ENCODE assay signal across 18 cellular contexts in genomic region chr18:57589162-57589561, GRCh38. TPM values are rescaled to one million over a fixed set of nuclear protein-coding genes. Genes with fewer than 3 reads are reported as not detected.
DNase-seq lines count a peak whose midpoint lies in the region; ATAC-seq, FAIRE-seq and TF ChIP-seq lines count a peak whose summit lies in the region.
"Had no signal": no experiment of that assay in that cellular context is flagged by ENCODE, and none has a peak within 500 bp of the region (broad histone marks: within the 10 kb centered on the region; RNA-seq: fewer than 3 reads in every experiment).

No MANE protein-coding gene starts in this region.

- DNase-seq in activated T-cell treated with anti-CD3 and anti-CD28 coated beads, Interleukin-2, amount 50 U/mL, for 72 hours, result no peak
- no peak for DNase-seq in activated T-cell treated with anti-CD3 and anti-CD28 coated beads, Interleukin-2, amount 50 U/mL, for 1 hour
- DNase-seq in NCI-H146 treated with DMSO at 0.1 percent for 48 hours (lab: John Stamatoyannopoulos, UW; ENCODE audit: unreplicated experiment) (peak; percentile 83), NCI-H69 (lab: John Stamatoyannopoulos, UW) (peak; percentile 46), neural crest cell (ENCODE audit: low read depth, low spot score) (no peak), AG08396 (ENCODE audit: low spot score) (no peak), lower leg skin (ENCODE audit: low spot score in 2 of 2) (no peak), small intestine (no peak)
- DNase-seq: BE2C; CD4-positive, alpha-beta memory T cell; DMS79 treated with DMSO at 0.1 percent for 48 hours; EL; H7 had no signal

- H3K27ac ChIP-seq in small intestine (ENCODE audit: low read depth in 1 of 2, low read length in 1 of 2), result no peak overlapping the region
- H3K27ac ChIP-seq: C4-2B had no signal

- H3K27ac Mint-ChIP-seq in activated T-cell treated with anti-CD3 and anti-CD28 coated beads, Interleukin-2, amount 50 U/mL, for 72 hours, result peak overlapping the region; percentile 56
- no peak overlapping the region for H3K27ac Mint-ChIP-seq in neural crest cell (ENCODE audit: unreplicated experiment)
- H3K27ac Mint-ChIP-seq: CD4-positive, alpha-beta memory T cell; GM23338 had no signal

- H3K9me3 Mint-ChIP-seq in activated T-cell treated with anti-CD3 and anti-CD28 coated beads, Interleukin-2, amount 50 U/mL, for 72 hours, result no peaks in the 10 kb centered on the region
- no peaks in the 10 kb centered on the region for H3K9me3 Mint-ChIP-seq in neural crest cell
- H3K9me3 Mint-ChIP-seq: CD4-positive, alpha-beta memory T cell; GM23338 had no signal

- no peaks in the 10 kb centered on the region for H3K9me3 ChIP-seq in small intestine (ENCODE audit: control insufficient read depth, low read depth)
- H3K9me3 ChIP-seq: BE2C had no signal

- 79 to 89% methylated on average over 2 of the region's 2 CpGs for WGBS in lower leg skin, 2 donors
- WGBS in small intestine, 3 donors, result 82 to 90% (median 89%) methylated on average over 2 of the region's 2 CpGs

- H3K4me3 ChIP-seq in lower leg skin (ENCODE audit: low read depth, poor library complexity, severe bottlenecking), result no peak overlapping the region
- H3K4me3 ChIP-seq in small intestine (ENCODE audit: low read depth in 1 of 2, low read length in 2 of 2), result no peak overlapping the region
- H3K4me3 ChIP-seq: GM23338 had no signal

- peaks cover 3 to 8% of the 10 kb centered on the region in 2 donors for H3K4me1 ChIP-seq in small intestine (ENCODE audit: control insufficient read depth in 2 of 2, insufficient read depth in 1 of 2, low read depth in 1 of 2, low read length in 1 of 2)
- H3K4me1 ChIP-seq: BE2C had no signal

- intact Hi-C loops in lower leg skin (cut with DNase I; ENCODE audit: low total_unique reads), result no loop called here

- no peak for ATAC-seq in activated T-cell treated with anti-CD3 and anti-CD28 coated beads, Interleukin-2, amount 50 U/mL, for 72 hours (replicated peaks in 1 of 2)
- ATAC-seq: GM23338 had no signal

- TF ChIP-seq CTCF in neural crest cell (conservative IDR thresholded peaks at IDR 0.05) (no peak), lower leg skin (IDR thresholded peaks at IDR 0.05) (no peak)

- no peaks in the 10 kb centered on the region for H3K27me3 Mint-ChIP-seq in activated T-cell treated with anti-CD3 and anti-CD28 coated beads, Interleukin-2, amount 50 U/mL, for 72 hours (ENCODE audit: low read depth)
- no peaks in the 10 kb centered on the region for H3K27me3 Mint-ChIP-seq in neural crest cell (ENCODE audit: low read depth)
- H3K27me3 Mint-ChIP-seq: CD4-positive, alpha-beta memory T cell had no signal

- H3K36me3 ChIP-seq in small intestine (ENCODE audit: control insufficient read depth in 2 of 2, insufficient read depth in 2 of 2, low read length in 2 of 2), result no peaks in the 10 kb centered on the region
- H3K36me3 ChIP-seq: BE2C had no signal

- H3K36me3 Mint-ChIP-seq in activated T-cell treated with anti-CD3 and anti-CD28 coated beads, Interleukin-2, amount 50 U/mL, for 72 hours (ENCODE audit: insufficient read depth in 2 of 2), result peaks cover 0 to 1% of the 10 kb centered on the region in 2 donors
- no peaks in the 10 kb centered on the region for H3K36me3 Mint-ChIP-seq in neural crest cell (ENCODE audit: low read depth)
- H3K36me3 Mint-ChIP-seq: CD4-positive, alpha-beta memory T cell had no signal

- H3K4me1 Mint-ChIP-seq in activated T-cell treated with anti-CD3 and anti-CD28 coated beads, Interleukin-2, amount 50 U/mL, for 72 hours (ENCODE audit: low read depth), result peaks cover 30% of the 10 kb centered on the region
- H3K4me1 Mint-ChIP-seq in neural crest cell, result peaks cover 19% of the 10 kb centered on the region

- H3K4me3 Mint-ChIP-seq in activated T-cell treated with anti-CD3 and anti-CD28 coated beads, Interleukin-2, amount 50 U/mL, for 72 hours, result no peak overlapping the region
- H3K4me3 Mint-ChIP-seq in neural crest cell, result peak overlapping the region; percentile 52
- H3K4me3 Mint-ChIP-seq: CD4-positive, alpha-beta memory T cell; GM23338 had no signal

- H3K27me3 ChIP-seq in small intestine (ENCODE audit: control insufficient read depth in 2 of 2, insufficient read depth in 2 of 2, low read length in 2 of 2), result no peaks in the 10 kb centered on the region
- H3K27me3 ChIP-seq: BE2C had no signal

- FAIRE-seq in small intestine (lab: Jason Lieb, UNC), result no peak
- FAIRE-seq: A204.1, G401.6, GM12891 had no signal

- TF ChIP-seq POLR2A in lower leg skin (IDR thresholded peaks at IDR 0.05), result no peak

RNA-seq across cellular contexts. Expression of gene FECH, which starts 2.7 kb away (rescaled TPM):
- total RNA-seq in activated T-cell treated with anti-CD3 and anti-CD28 coated beads, Interleukin-2, amount 50 U/mL, for 72 hours, result 10 to 100 TPM; 24.2 to 32.6 TPM
- total RNA-seq in neural crest cell (16.9 and 17.9 TPM in 2 replicates), lower leg skin (10 to 100 TPM; 22.8 to 75.4 (median 43.6) TPM)
- 1 to 10 TPM; 6.8 to 8.5 (median 7.8) TPM for polyA plus RNA-seq in small intestine

RNA-seq across cellular contexts. Expression of gene NARS1, which starts 32.5 kb away (rescaled TPM):
- total RNA-seq in activated T-cell treated with anti-CD3 and anti-CD28 coated beads, Interleukin-2, amount 50 U/mL, for 72 hours, result 100 to 1,000 TPM; 130 to 137 TPM
- total RNA-seq in neural crest cell, result 108 TPM in 2 replicates
- 10 to 100 TPM; 61.6 to 77.4 (median 69.3) TPM for total RNA-seq in lower leg skin
- 100 to 1,000 TPM in 2 of 3 donors, 10 to 100 TPM in 1; 86.2 to 134 (median 110) TPM for polyA plus RNA-seq in small intestine

Comparison
In these comparisons a context has a peak if more than half of its experiments do, and no peak if none do; other contexts are left out.
1. DNase-seq: peak in NCI-H146 treated with DMSO at 0.1 percent for 48 hours (single experiment) and NCI-H69 (single experiment); none in activated T-cell treated with anti-CD3 and anti-CD28 coated beads, Interleukin-2, amount 50 U/mL, for 72 hours (0 of 2), activated T-cell treated with anti-CD3 and anti-CD28 coated beads, Interleukin-2, amount 50 U/mL, for 1 hour (single experiment), neural crest cell (single experiment), AG08396 (single experiment), lower leg skin (0 of 2) and small intestine (single experiment).